ENCODE assay signal across 8 cellular contexts in the genomic region with DNA sequence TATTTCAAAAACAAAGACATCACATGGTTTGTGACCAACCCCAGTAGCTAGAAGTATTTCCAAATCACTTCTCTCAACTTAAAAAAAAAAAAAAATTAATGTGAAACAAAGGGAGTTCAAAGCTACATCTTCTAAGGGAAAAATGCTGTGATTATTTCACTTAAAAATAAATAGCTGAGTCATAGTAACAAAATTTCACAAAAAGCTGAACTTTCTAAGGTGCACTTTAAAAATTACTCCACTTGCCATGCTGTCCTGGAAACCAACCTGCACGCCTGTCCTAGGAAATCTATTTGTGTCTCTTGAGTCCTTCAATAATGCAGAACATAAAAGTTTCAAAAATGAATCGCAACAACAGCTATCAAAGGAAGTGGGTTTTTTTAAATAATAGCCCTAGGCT. TPM values are rescaled to one million over a fixed set of nuclear protein-coding genes. Genes with fewer than 3 reads are reported as not detected.
DNase-seq lines count a peak whose midpoint lies in the region; ATAC-seq and TF ChIP-seq lines count a peak whose summit lies in the region.

No MANE protein-coding gene starts in this region.

- BruUV-seq in MCF 10A (replicated peaks; lab: Mats Ljungman, UMichigan) = TSS peak; percentile 59

- H3K4me1 ChIP-seq in left ventricle myocardium inferior = peaks cover 35% of the 10 kb centered on the region
- H3K4me1 ChIP-seq in mononuclear cell (ENCODE audit: insufficient read depth, low read length) = peaks cover 59% of the 10 kb centered on the region

- intact Hi-C loops in left ventricle myocardium inferior (cut with micrococcal nuclease) = no loop called here
- intact Hi-C loops in Right ventricle myocardium superior (cut with DNase I) = no loop called here
- intact Hi-C loops in MCF 10A (cut with micrococcal nuclease) = loop anchor here (5.0 kb wide), 3 partner anchors 74 to 154 kb away; no protein-coding TSS in a partner anchor

- H3K27ac ChIP-seq in left ventricle myocardium inferior (replicated peaks) = peak overlapping the region; percentile 97

- CTCF ChIA-PET in MCF 10A (lab: Yijun Ruan, JAX) = interaction anchor here (0.5 to 1.6 kb wide), 8 partner anchors 30 to 759 kb away, joined by 3 to 12 read pairs (median 4); partner anchors contain the start of gene XXYLT1

- no peaks in the 10 kb centered on the region for H3K9me3 ChIP-seq in left ventricle myocardium inferior (replicated peaks)
- no peaks in the 10 kb centered on the region for H3K9me3 ChIP-seq in mononuclear cell (ENCODE audit: low read depth, low read length)

- peak overlapping the region; percentile 94 for H3K27ac Mint-ChIP-seq in MCF 10A (ENCODE audit: low read depth, unreplicated experiment)

- POLR2A ChIA-PET in MCF 10A (lab: Yijun Ruan, JAX) = interaction anchor here (0.6 to 4.9 kb wide), 22 partner anchors 10 to 960 kb away, joined by 3 to 54 read pairs (median 4); partner anchors contain the start of genes PPP1R2 and XXYLT1

- DNase-seq in left ventricle myocardium inferior = no peak
- no peak for DNase-seq in Right ventricle myocardium superior
- no peak for DNase-seq in MCF 10A (ENCODE audit: unreplicated experiment)
- no peak for DNase-seq in SW480 (ENCODE audit: low spot score)

- TF ChIP-seq CTCF in left ventricle myocardium inferior (IDR thresholded peaks at IDR 0.05; ENCODE audit: borderline replicate concordance) (no peak), MCF 10A (IDR thresholded peaks at IDR 0.05; ENCODE audit: unreplicated experiment) (no peak)

- no peaks in the 10 kb centered on the region for H3K27me3 ChIP-seq in left ventricle myocardium inferior (ENCODE audit: low read depth)
- H3K27me3 ChIP-seq in mononuclear cell (ENCODE audit: insufficient read depth, low read length) = no peaks in the 10 kb centered on the region

- no peaks in the 10 kb centered on the region for H3K9me3 Mint-ChIP-seq in MCF 10A (ENCODE audit: unreplicated experiment)

- no peaks in the 10 kb centered on the region for H3K36me3 Mint-ChIP-seq in MCF 10A (ENCODE audit: insufficient read depth, unreplicated experiment)

- no peaks in the 10 kb centered on the region for H3K36me3 ChIP-seq in left ventricle myocardium inferior

- H3K27me3 Mint-ChIP-seq in MCF 10A (ENCODE audit: insufficient read depth, unreplicated experiment) = no peaks in the 10 kb centered on the region

- H3K4me1 Mint-ChIP-seq in MCF 10A (ENCODE audit: insufficient read depth, unreplicated experiment) = peaks cover 19% of the 10 kb centered on the region

- ATAC-seq in Right ventricle myocardium superior (ENCODE audit: poor library complexity) (no peak), GM21528 (IDR thresholded peaks at IDR 0.05; ENCODE audit: low FRiP score, unreplicated experiment) (no peak), HG02642 (IDR thresholded peaks at IDR 0.05; ENCODE audit: poor library complexity, unreplicated experiment) (no peak), HG03175 (IDR thresholded peaks at IDR 0.05; ENCODE audit: unreplicated experiment) (no peak)

- H3K4me3 Mint-ChIP-seq in MCF 10A (ENCODE audit: unreplicated experiment) = peak overlapping the region; percentile 96

- H3K4me3 ChIP-seq in left ventricle myocardium inferior = peak overlapping the region; percentile 96
- peak overlapping the region; percentile 95 for H3K4me3 ChIP-seq in mononuclear cell (ENCODE audit: low read length)

RNA-seq across cellular contexts. Expression of gene ACAP2, which starts 1.8 kb away (rescaled TPM):
- total RNA-seq in left ventricle myocardium inferior (14.3 TPM), Right ventricle myocardium superior (12.8 TPM), MCF 10A (2022) (53.2 and 64.3 TPM in 2 replicates), mononuclear cell (143 TPM)
